In genomic region chr7:24827589-24827988, GRCh38 we compare ENCODE assay signal across 14 cellular contexts.
DNase-seq lines count a peak whose midpoint lies in the region; ATAC-seq and TF ChIP-seq lines count a peak whose summit lies in the region.
"Had no signal": no experiment of that assay in that cellular context is flagged by ENCODE, and none has a peak within 500 bp of the region (broad histone marks: within the 10 kb centered on the region; RNA-seq: fewer than 3 reads in every experiment).

No MANE protein-coding gene starts in this region.

- no peaks in the 10 kb centered on the region for H3F3A ChIP-seq in OCI-LY1 (ENCODE audit: insufficient read depth, low read length)

- no peak for TF ChIP-seq POLR2A in erythroblast (IDR thresholded peaks at IDR 0.05; ENCODE audit: low read length)

- no peaks in the 10 kb centered on the region for H3K79me2 ChIP-seq in OCI-LY1 (ENCODE audit: insufficient read depth, low read length)

- H3K27me3 ChIP-seq in OCI-LY1 (ENCODE audit: insufficient read depth, low read length): no peaks in the 10 kb centered on the region
- H3K27me3 ChIP-seq: esophagus squamous epithelium had no signal

- CTCF ChIA-PET in activated naive CD4-positive, alpha-beta T cell treated with anti-CD3 and anti-CD28 coated beads for 36 hours (lab: Charles Lee): interaction anchor here (1.2 to 1.5 kb wide), 2 partner anchors 15 to 244 kb away, joined by 4 to 7 read pairs; no protein-coding TSS in a partner anchor

- H2AFZ ChIP-seq in OCI-LY1 (ENCODE audit: low read length): no peak overlapping the region

- intact Hi-C loops in activated naive CD4-positive, alpha-beta T cell treated with anti-CD3 and anti-CD28 coated beads for 36 hours (cut with micrococcal nuclease): loop anchor here (2.0 kb wide), 1 partner anchor 39 kb away; no protein-coding TSS in a partner anchor

- no peaks in the 10 kb centered on the region for H3K9me3 ChIP-seq in OCI-LY1 (ENCODE audit: low read length)
- H3K9me3 ChIP-seq: esophagus squamous epithelium had no signal

- H3K36me3 Mint-ChIP-seq in activated naive CD4-positive, alpha-beta T cell treated with anti-CD3 and anti-CD28 coated beads, Interleukin-2, amount 50 U/mL, for 24 hours: peaks cover 19% of the 10 kb centered on the region
- peaks cover 40% of the 10 kb centered on the region for H3K36me3 Mint-ChIP-seq in activated naive CD4-positive, alpha-beta T cell treated with anti-CD3 and anti-CD28 coated beads for 36 hours (ENCODE audit: low read depth)
- peaks cover 11% of the 10 kb centered on the region for H3K36me3 Mint-ChIP-seq in effector memory CD8-positive, alpha-beta T cell (ENCODE audit: insufficient read depth)
- H3K36me3 Mint-ChIP-seq in stimulated activated effector memory CD8-positive, alpha-beta T cell treated with anti-CD3 and anti-CD28 coated beads, Interleukin-12 subunit alpha, Interleukin-12 subunit beta, amount 100 ng/mL, for 72 hours: peaks cover 100% of the 10 kb centered on the region

- no peak for ATAC-seq in effector memory CD8-positive, alpha-beta T cell (replicated peaks)
- ATAC-seq in stimulated activated effector memory CD8-positive, alpha-beta T cell treated with anti-CD3 and anti-CD28 coated beads, Interleukin-12 subunit alpha, Interleukin-12 subunit beta, amount 100 ng/mL, for 72 hours: no peak
- ATAC-seq in HG02759 (IDR thresholded peaks at IDR 0.05; ENCODE audit: unreplicated experiment): no peak

- peaks cover 78% of the 10 kb centered on the region for H3K4me1 ChIP-seq in OCI-LY1 (ENCODE audit: insufficient read depth, low read length, severe bottlenecking)

- H3K4me1 Mint-ChIP-seq in activated naive CD4-positive, alpha-beta T cell treated with anti-CD3 and anti-CD28 coated beads, Interleukin-2, amount 50 U/mL, for 24 hours: peaks cover 57% of the 10 kb centered on the region
- H3K4me1 Mint-ChIP-seq in activated naive CD4-positive, alpha-beta T cell treated with anti-CD3 and anti-CD28 coated beads for 36 hours (ENCODE audit: low read depth): peaks cover 35% of the 10 kb centered on the region
- peaks cover 35 to 43% of the 10 kb centered on the region in 2 donors for H3K4me1 Mint-ChIP-seq in effector memory CD8-positive, alpha-beta T cell (ENCODE audit: low read depth in 2 of 2)
- H3K4me1 Mint-ChIP-seq in stimulated activated effector memory CD8-positive, alpha-beta T cell treated with anti-CD3 and anti-CD28 coated beads, Interleukin-12 subunit alpha, Interleukin-12 subunit beta, amount 100 ng/mL, for 72 hours: peaks cover 63% of the 10 kb centered on the region

- no peak overlapping the region for H3K4me3 ChIP-seq in OCI-LY1 (ENCODE audit: low read depth, low read length, poor library complexity, severe bottlenecking)
- H3K4me3 ChIP-seq: esophagus squamous epithelium had no signal

- no peaks in the 10 kb centered on the region for H4K20me1 ChIP-seq in OCI-LY1 (ENCODE audit: insufficient read depth, low read length)

- no peak for DNase-seq in activated naive CD4-positive, alpha-beta T cell treated with anti-CD3 and anti-CD28 coated beads for 36 hours
- no peak for DNase-seq in effector memory CD8-positive, alpha-beta T cell
- peak in 1 of 2 donors; percentile 25 for DNase-seq in stimulated activated effector memory CD8-positive, alpha-beta T cell treated with anti-CD3 and anti-CD28 coated beads, Interleukin-12 subunit alpha, Interleukin-12 subunit beta, amount 100 ng/mL, for 72 hours (ENCODE audit: low spot score in 2 of 2)
- DNase-seq in erythroblast (lab: John Stamatoyannopoulos, UW) (no peak), COLO829 (ENCODE audit: low spot score) (no peak)
- DNase-seq: activated CD4-positive, alpha-beta T cell treated with anti-CD3 and anti-CD28 coated beads, Interleukin-2, amount 10 ng/mL, durations not matched to agents 24 days and 14 days; activated gamma-delta T cell treated with Interleukin-2 at 50 U/mL for 16 hours; DND-41; esophagus squamous epithelium; stimulated activated CD8-positive, alpha-beta memory T cell treated with anti-CD3 and anti-CD28 coated beads, Interleukin-4, amount 100 ng/mL, for 48 hours had no signal

- H3K36me3 ChIP-seq in OCI-LY1 (ENCODE audit: insufficient read depth, low read length): peaks cover 95% of the 10 kb centered on the region
- H3K36me3 ChIP-seq: esophagus squamous epithelium had no signal

- H3K4me2 ChIP-seq in OCI-LY1 (ENCODE audit: low read length): no peak overlapping the region

- no peak for TF ChIP-seq CTCF in OCI-LY1 (IDR thresholded peaks at IDR 0.05; ENCODE audit: low read length)

- H3K27ac Mint-ChIP-seq in activated naive CD4-positive, alpha-beta T cell treated with anti-CD3 and anti-CD28 coated beads, Interleukin-2, amount 50 U/mL, for 24 hours: peak overlapping the region; percentile 1
- H3K27ac Mint-ChIP-seq in activated naive CD4-positive, alpha-beta T cell treated with anti-CD3 and anti-CD28 coated beads for 36 hours: no peak overlapping the region
- H3K27ac Mint-ChIP-seq in effector memory CD8-positive, alpha-beta T cell: peak overlapping the region; percentile 85 to 95
- H3K27ac Mint-ChIP-seq in stimulated activated effector memory CD8-positive, alpha-beta T cell treated with anti-CD3 and anti-CD28 coated beads, Interleukin-12 subunit alpha, Interleukin-12 subunit beta, amount 100 ng/mL, for 72 hours: no peak overlapping the region

- no peaks in the 10 kb centered on the region for H3K9me3 Mint-ChIP-seq in activated naive CD4-positive, alpha-beta T cell treated with anti-CD3 and anti-CD28 coated beads, Interleukin-2, amount 50 U/mL, for 24 hours
- no peaks in the 10 kb centered on the region for H3K9me3 Mint-ChIP-seq in activated naive CD4-positive, alpha-beta T cell treated with anti-CD3 and anti-CD28 coated beads for 36 hours
- no peaks in the 10 kb centered on the region for H3K9me3 Mint-ChIP-seq in effector memory CD8-positive, alpha-beta T cell
- no peaks in the 10 kb centered on the region for H3K9me3 Mint-ChIP-seq in stimulated activated effector memory CD8-positive, alpha-beta T cell treated with anti-CD3 and anti-CD28 coated beads, Interleukin-12 subunit alpha, Interleukin-12 subunit beta, amount 100 ng/mL, for 72 hours
- H3K9me3 Mint-ChIP-seq: activated CD4-positive, alpha-beta T cell treated with anti-CD3 and anti-CD28 coated beads, Interleukin-2, amount 10 ng/mL, durations not matched to agents 24 days and 14 days had no signal

- H3K9ac ChIP-seq in OCI-LY1 (ENCODE audit: low read length): no peak overlapping the region

- H3K27me3 Mint-ChIP-seq in activated naive CD4-positive, alpha-beta T cell treated with anti-CD3 and anti-CD28 coated beads, Interleukin-2, amount 50 U/mL, for 24 hours: no peaks in the 10 kb centered on the region
- H3K27me3 Mint-ChIP-seq in activated naive CD4-positive, alpha-beta T cell treated with anti-CD3 and anti-CD28 coated beads for 36 hours (ENCODE audit: low read depth): no peaks in the 10 kb centered on the region
- H3K27me3 Mint-ChIP-seq in effector memory CD8-positive, alpha-beta T cell: no peaks in the 10 kb centered on the region
- H3K27me3 Mint-ChIP-seq: activated CD4-positive, alpha-beta T cell treated with anti-CD3 and anti-CD28 coated beads, Interleukin-2, amount 10 ng/mL, durations not matched to agents 24 days and 14 days; progenitor cell of endocrine pancreas had no signal

- H3K9me2 ChIP-seq in OCI-LY1 (ENCODE audit: low read depth, low read length): no peaks in the 10 kb centered on the region

- H3K27ac ChIP-seq in OCI-LY1 (ENCODE audit: low read depth, low read length, poor library complexity, severe bottlenecking): peak overlapping the region; percentile 97

- H3K4me3 Mint-ChIP-seq in activated naive CD4-positive, alpha-beta T cell treated with anti-CD3 and anti-CD28 coated beads, Interleukin-2, amount 50 U/mL, for 24 hours: no peak overlapping the region
- H3K4me3 Mint-ChIP-seq in activated naive CD4-positive, alpha-beta T cell treated with anti-CD3 and anti-CD28 coated beads for 36 hours: no peak overlapping the region
- no peak overlapping the region for H3K4me3 Mint-ChIP-seq in effector memory CD8-positive, alpha-beta T cell
- H3K4me3 Mint-ChIP-seq in stimulated activated effector memory CD8-positive, alpha-beta T cell treated with anti-CD3 and anti-CD28 coated beads, Interleukin-12 subunit alpha, Interleukin-12 subunit beta, amount 100 ng/mL, for 72 hours: peak overlapping the region; percentile 69

Comparison
In these comparisons a context has a peak if more than half of its experiments do, and no peak if none do; other contexts are left out.
1. H3K27ac Mint-ChIP-seq: peak in activated naive CD4-positive, alpha-beta T cell treated with anti-CD3 and anti-CD28 coated beads, Interleukin-2, amount 50 U/mL, for 24 hours (single experiment) and effector memory CD8-positive, alpha-beta T cell (2 of 2); none in activated naive CD4-positive, alpha-beta T cell treated with anti-CD3 and anti-CD28 coated beads for 36 hours (single experiment) and stimulated activated effector memory CD8-positive, alpha-beta T cell treated with anti-CD3 and anti-CD28 coated beads, Interleukin-12 subunit alpha, Interleukin-12 subunit beta, amount 100 ng/mL, for 72 hours (single experiment).